ENCODE assay signal across 9 cellular contexts in the genomic region with DNA sequence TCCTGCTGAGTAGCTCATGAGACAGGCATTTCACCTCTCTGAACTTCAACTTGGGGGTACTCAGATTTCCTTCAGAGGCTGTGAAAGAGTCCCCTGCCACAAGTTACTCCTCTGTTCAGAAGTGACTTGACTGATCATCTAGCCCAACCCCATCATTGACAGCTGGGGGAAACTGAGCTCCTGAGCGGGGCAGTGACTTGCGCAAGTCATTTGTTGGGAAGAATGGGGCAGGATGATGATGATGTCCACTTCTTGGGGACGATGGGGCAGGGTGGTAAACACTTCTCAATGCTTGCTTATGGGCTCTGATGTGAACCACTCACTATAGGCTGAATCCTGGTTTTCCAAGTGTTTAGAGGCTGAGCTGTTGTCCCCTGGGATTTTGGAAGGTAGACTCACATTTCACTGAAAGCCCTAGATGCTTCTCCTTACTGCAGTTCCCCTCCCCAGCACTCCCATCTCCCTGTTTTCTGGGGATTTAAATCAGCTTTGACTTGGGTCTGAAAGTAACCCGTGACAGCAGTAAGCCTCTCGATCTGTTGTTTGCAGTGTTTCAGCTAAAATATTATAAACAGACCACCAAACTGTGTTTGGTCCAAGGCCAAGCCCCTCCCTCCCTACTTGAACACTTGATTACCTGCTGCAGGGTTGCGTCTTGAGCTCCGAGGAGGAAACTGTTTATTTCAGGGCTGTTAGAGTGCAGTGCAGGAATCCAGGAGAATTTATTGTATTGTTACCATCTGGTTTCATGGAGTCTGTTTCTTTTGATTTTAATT. TPM values are rescaled to one million over a fixed set of nuclear protein-coding genes. Genes with fewer than 3 reads are reported as not detected.
DNase-seq lines count a peak whose midpoint lies in the region; ATAC-seq and TF ChIP-seq lines count a peak whose summit lies in the region.
"Had no signal": no experiment of that assay in that cellular context is flagged by ENCODE, and none has a peak within 500 bp of the region (broad histone marks: within the 10 kb centered on the region; RNA-seq: fewer than 3 reads in every experiment).

No MANE protein-coding gene starts in this region.

- H3K27me3 ChIP-seq in CD4-positive, alpha-beta T cell (ENCODE audit: control insufficient read depth, insufficient read depth, low read length): no peaks in the 10 kb centered on the region

- H3K4me3 Mint-ChIP-seq in CD4-positive, alpha-beta T cell: peak overlapping the region; percentile 62
- peak overlapping the region; percentile 89 for H3K4me3 Mint-ChIP-seq in natural killer cell

- intact Hi-C loops in CD4-positive, alpha-beta T cell (cut with DNase I, micrococcal nuclease): no loop called here
- intact Hi-C loops in natural killer cell (cut with micrococcal nuclease): loop anchor here (1.0 kb wide), 3 partner anchors 12 to 44 kb away; no protein-coding TSS in a partner anchor

- H3K9me3 ChIP-seq in CD4-positive, alpha-beta T cell (ENCODE audit: control insufficient read depth, low read length): no peaks in the 10 kb centered on the region

- DNase-seq in CD4-positive, alpha-beta T cell: no peak
- DNase-seq in LHCN-M2 (ENCODE audit: low read depth): peak; percentile 64
- DNase-seq in amniotic epithelial cell (ENCODE audit: low read depth): peak; percentile 61
- no peak for DNase-seq in natural killer cell
- no peak for DNase-seq in NCI-H187 (lab: John Stamatoyannopoulos, UW)
- no peak for DNase-seq in middle frontal gyrus (ENCODE audit: extremely low spot score, low spot score)
- no peak for DNase-seq in stimulated activated CD4-positive, alpha-beta T cell treated with anti-CD3 and anti-CD28 coated beads, Interleukin-4, amount 100 ng/mL, for 1 hour
- no peak for DNase-seq in iPS-NIHi11 (ENCODE audit: low spot score)
- DNase-seq: NCI-H446 treated with DMSO at 0.1 percent for 48 hours had no signal

- H3K4me1 Mint-ChIP-seq in CD4-positive, alpha-beta T cell (ENCODE audit: low read depth): peaks cover 79% of the 10 kb centered on the region
- H3K4me1 Mint-ChIP-seq in natural killer cell: peaks cover 82 to 92% of the 10 kb centered on the region in 2 donors

- ATAC-seq in CD4-positive, alpha-beta T cell (ENCODE audit: poor library complexity): no peak
- ATAC-seq in natural killer cell: no peak

- POLR2A ChIA-PET in CD4-positive, alpha-beta T cell (lab: Charles Lee): interaction anchor here (1.2 to 4.0 kb wide), 2 partner anchors 11 to 25 kb away, joined by 5 to 21 read pairs; a partner anchor contains a TSS

- no peaks in the 10 kb centered on the region for H3K27me3 Mint-ChIP-seq in CD4-positive, alpha-beta T cell
- no peaks in the 10 kb centered on the region for H3K27me3 Mint-ChIP-seq in natural killer cell (ENCODE audit: low read depth in 2 of 2)

- H3K9me3 Mint-ChIP-seq in CD4-positive, alpha-beta T cell: no peaks in the 10 kb centered on the region
- no peaks in the 10 kb centered on the region for H3K9me3 Mint-ChIP-seq in natural killer cell

- peaks cover 17% of the 10 kb centered on the region for H3K36me3 Mint-ChIP-seq in CD4-positive, alpha-beta T cell (ENCODE audit: low read depth)
- no peaks in the 10 kb centered on the region for H3K36me3 Mint-ChIP-seq in natural killer cell

- CTCF ChIA-PET in CD4-positive, alpha-beta T cell (lab: Charles Lee): interaction anchor here (1.2 to 1.6 kb wide), 3 partner anchors 9 to 144 kb away, joined by 3 to 4 read pairs (median 3); no protein-coding TSS in a partner anchor

- TF ChIP-seq CTCF in CD4-positive, alpha-beta T cell (IDR thresholded peaks at IDR 0.05): no peak
- no peak for TF ChIP-seq CTCF in natural killer cell (IDR thresholded peaks at IDR 0.05)

- H3K27ac ChIP-seq in CD4-positive, alpha-beta T cell (ENCODE audit: low read depth, low read length): no peak overlapping the region

- peak overlapping the region; percentile 70 for H3K27ac Mint-ChIP-seq in CD4-positive, alpha-beta T cell
- H3K27ac Mint-ChIP-seq in natural killer cell: peak overlapping the region; percentile 91 to 96

RNA-seq across cellular contexts. Expression of a gene that starts 25.1 kb away (rescaled TPM):
- total RNA-seq in CD4-positive, alpha-beta T cell: 10 to 100 TPM; 30.0 to 31.0 TPM
- total RNA-seq in LHCN-M2 (2014; rRNA removed): 18.2 and 35.4 TPM in 2 replicates
- 43.2 TPM for polyA plus RNA-seq in LHCN-M2 (2012)
- 10 to 100 TPM; 47.1 to 72.6 (median 63.0) TPM for total RNA-seq in natural killer cell

Comparison
In these comparisons a context has a peak if more than half of its experiments do, and no peak if none do; other contexts are left out.
1. DNase-seq: peak in LHCN-M2 (single experiment) and amniotic epithelial cell (single experiment); none in CD4-positive, alpha-beta T cell (0 of 10), natural killer cell (single experiment), NCI-H187 (0 of 2), middle frontal gyrus (single experiment), stimulated activated CD4-positive, alpha-beta T cell treated with anti-CD3 and anti-CD28 coated beads, Interleukin-4, amount 100 ng/mL, for 1 hour (single experiment) and iPS-NIHi11 (single experiment).